In genomic region chr13:49995535-49996165, GRCh38 we compare ENCODE assay signal across 8 cellular contexts. TPM values are rescaled to one million over a fixed set of nuclear protein-coding genes. Genes with fewer than 3 reads are reported as not detected.
DNase-seq lines count a peak whose midpoint lies in the region; ATAC-seq and TF ChIP-seq lines count a peak whose summit lies in the region.

No MANE protein-coding gene starts in this region.

- H3K4me3 ChIP-seq in choroid plexus epithelial cell (ENCODE audit: low read depth, low read length) = peak overlapping the region; percentile 74

- TF ChIP-seq CTCF in choroid plexus epithelial cell (conservative IDR thresholded peaks at IDR 0.05; ENCODE audit: low read depth, low read length) = no peak

- H3K4me1 Mint-ChIP-seq in naive B cell = peaks cover 29 to 52% (median 48%) of the 10 kb centered on the region in 3 donors

- H3K9me3 Mint-ChIP-seq in naive B cell = no peaks in the 10 kb centered on the region

- in situ Hi-C loops in G401 (cut with HindIII; ENCODE audit: low sequenced_read_pairs) = no loop called here

- H3K27me3 Mint-ChIP-seq in naive B cell = no peaks in the 10 kb centered on the region

- peak overlapping the region; percentile 32 to 91 (median 85) for H3K27ac Mint-ChIP-seq in naive B cell

- H3K4me3 Mint-ChIP-seq in naive B cell = peak overlapping the region; percentile 83 to 97 (median 88)

- DNase-seq in G401 (ENCODE audit: low spot score) (peak; percentile 48), NCI-H69 (lab: John Stamatoyannopoulos, UW) (peak; percentile 10), choroid plexus epithelial cell (ENCODE audit: low read depth) (peak; percentile 53), naive B cell (peak; percentile 19), left lobe of liver (ENCODE audit: low spot score) (no peak), NCI-H1694 treated with DMSO at 0.1 percent for 48 hours (lab: John Stamatoyannopoulos, UW) (no peak)

- ATAC-seq in naive B cell (ENCODE audit: low read depth in 2 of 2) = no peak
- ATAC-seq in HG03469 (IDR thresholded peaks at IDR 0.05; ENCODE audit: unreplicated experiment) = no peak
- no peak for ATAC-seq in GM18873 (IDR thresholded peaks at IDR 0.05; ENCODE audit: low FRiP score, unreplicated experiment)
- no peak for ATAC-seq in left lobe of liver

- peaks cover 6 to 7% of the 10 kb centered on the region in 2 donors for H3K36me3 Mint-ChIP-seq in naive B cell

RNA-seq across cellular contexts. Expression of gene TRIM13, which starts 1.2 kb away (rescaled TPM):
- 3.6 and 11.9 TPM in 2 replicates for total RNA-seq in G401 (2014; rRNA removed; shearing (Covaris generic))
- 10 to 100 TPM; 27.4 to 42.0 (median 29.8) TPM for polyA plus RNA-seq in naive B cell (ENCODE audit: low read depth in 6 of 6)
- 5.9 TPM for total RNA-seq in left lobe of liver

RNA-seq across cellular contexts. Expression of gene KCNRG, which starts 19.6 kb away (rescaled TPM):
- total RNA-seq in G401 (2014; rRNA removed; shearing (Covaris generic)) = 0.92 TPM in 1 of 2 replicates, not detected in the other
- 1 to 10 TPM in 2 of 6 donors, under 1 TPM in 3, not detected in 1; 0.66 to 1.7 (median 0.88) TPM for polyA plus RNA-seq in naive B cell (ENCODE audit: low read depth in 6 of 6)
- total RNA-seq in left lobe of liver = not detected

RNA-seq across cellular contexts. Expression of gene SPRYD7, which starts 59.5 kb away (rescaled TPM):
- total RNA-seq in G401 (2014; rRNA removed; shearing (Covaris generic)) = 7.3 and 8.4 TPM in 2 replicates
- polyA plus RNA-seq in naive B cell (ENCODE audit: low read depth in 6 of 6) = 1 to 10 TPM; 4.4 to 8.7 (median 6.1) TPM
- 3.9 TPM for total RNA-seq in left lobe of liver

Comparison
In these comparisons a context has a peak if more than half of its experiments do, and no peak if none do; other contexts are left out.
1. DNase-seq: peak in G401 (single experiment), NCI-H69 (single experiment), choroid plexus epithelial cell (single experiment) and naive B cell (single experiment); none in left lobe of liver (single experiment) and NCI-H1694 treated with DMSO at 0.1 percent for 48 hours (single experiment).